6 cellular contexts compared by ENCODE assay signal in genomic region chr5:75095951-75096350, GRCh38. TPM values are rescaled to one million over a fixed set of nuclear protein-coding genes. Genes with fewer than 3 reads are reported as not detected.
DNase-seq lines count a peak whose midpoint lies in the region; ATAC-seq, FAIRE-seq and TF ChIP-seq lines count a peak whose summit lies in the region.
"Not testable (repeated sequence)": the region's sequence is repeated elsewhere in the genome, so short reads cannot be mapped to it uniquely, and the experiment has no call there.

No MANE protein-coding gene starts in this region.

- H3K36me3 ChIP-seq in CD4-positive, CD25-positive, alpha-beta regulatory T cell (ENCODE audit: control insufficient read depth, insufficient read depth, low read length); keratinocyte (ENCODE audit: control insufficient read depth in 2 of 2, extremely low read depth in 1 of 2, insufficient read depth in 2 of 2, low read length in 2 of 2): not testable (repeated sequence)

- not testable (repeated sequence) for H3K79me2 ChIP-seq in keratinocyte (ENCODE audit: control insufficient read depth, insufficient read depth, low read length)

- H3K4me3 ChIP-seq in CD4-positive, CD25-positive, alpha-beta regulatory T cell (ENCODE audit: low read depth, low read length) = peak overlapping the region; percentile 56
- not testable (repeated sequence) for H3K4me3 ChIP-seq in keratinocyte (ENCODE audit: control insufficient read depth in 2 of 3, extremely low read depth in 1 of 3, insufficient read depth in 2 of 3, low read depth in 1 of 3, low read length in 3 of 3)

- not testable (repeated sequence) for H3K27me3 Mint-ChIP-seq in CD4-positive, CD25-positive, alpha-beta regulatory T cell; activated T-cell treated with anti-CD3 and anti-CD28 coated beads, Interleukin-2, amount 50 U/mL, for 24 hours; MCF 10A (ENCODE audit: insufficient read depth, unreplicated experiment)

- not testable (repeated sequence) for H3K27me3 ChIP-seq in CD4-positive, CD25-positive, alpha-beta regulatory T cell (ENCODE audit: control insufficient read depth, insufficient read depth, low read length); keratinocyte (ENCODE audit: control insufficient read depth, extremely low read depth, insufficient read depth, low read length)

- ATAC-seq in CD4-positive, CD25-positive, alpha-beta regulatory T cell (ENCODE audit: low read depth in 2 of 2) = not testable (repeated sequence)

- BruUV-seq in MCF 10A (replicated peaks; lab: Mats Ljungman, UMichigan) = TSS peak; percentile 63

- H3K4me2 ChIP-seq in keratinocyte (ENCODE audit: control insufficient read depth, extremely low read depth, insufficient read depth, low read depth, low read length) = peak overlapping the region; percentile 28

- dilution Hi-C loops in keratinocyte (cut with MboI; ENCODE audit: extremely low pct_ligation_motif_present, low sequenced_read_pairs) = not testable (repeated sequence)

- TF ChIP-seq CTCF in MCF 10A (IDR thresholded peaks at IDR 0.05; ENCODE audit: unreplicated experiment); keratinocyte (optimal IDR thresholded peaks at IDR 0.05 in 1 of 3, IDR thresholded peaks at IDR 0.05 in 1 of 3, conservative IDR thresholded peaks at IDR 0.05 in 1 of 3; ENCODE audit: extremely low read depth in 1 of 3, insufficient read depth in 2 of 3, low read length in 3 of 3): not testable (repeated sequence)

- peak in 1 of 3 donors; percentile 36 for DNase-seq in CD4-positive, CD25-positive, alpha-beta regulatory T cell
- DNase-seq in GM04504 (ENCODE audit: low read depth) (peak; percentile 6), NCI-H226 (peak; percentile 18)
- not testable (repeated sequence) for DNase-seq in activated T-cell treated with anti-CD3 and anti-CD28 coated beads, Interleukin-2, amount 50 U/mL, for 24 hours; MCF 10A (ENCODE audit: unreplicated experiment); keratinocyte (ENCODE audit: low read depth, low spot score)

- not testable (repeated sequence) for H3K9me3 Mint-ChIP-seq in CD4-positive, CD25-positive, alpha-beta regulatory T cell; activated T-cell treated with anti-CD3 and anti-CD28 coated beads, Interleukin-2, amount 50 U/mL, for 24 hours; MCF 10A (ENCODE audit: unreplicated experiment)

- not testable (repeated sequence) for H4K20me1 ChIP-seq in keratinocyte (ENCODE audit: control insufficient read depth, extremely low read depth, insufficient read depth, low read length)

- H3K4me1 ChIP-seq in CD4-positive, CD25-positive, alpha-beta regulatory T cell (ENCODE audit: control insufficient read depth, insufficient read depth, low read length, poor library complexity, severe bottlenecking) = not testable (repeated sequence)
- peaks cover 23% of the 10 kb centered on the region for H3K4me1 ChIP-seq in keratinocyte (ENCODE audit: control insufficient read depth, extremely low read depth, insufficient read depth, low read length)

- peak overlapping the region in 2 of 4 donors; percentile 3 to 11 for H3K4me3 Mint-ChIP-seq in CD4-positive, CD25-positive, alpha-beta regulatory T cell
- not testable (repeated sequence) for H3K4me3 Mint-ChIP-seq in activated T-cell treated with anti-CD3 and anti-CD28 coated beads, Interleukin-2, amount 50 U/mL, for 24 hours; MCF 10A (ENCODE audit: unreplicated experiment)

- H3K36me3 Mint-ChIP-seq in CD4-positive, CD25-positive, alpha-beta regulatory T cell; activated T-cell treated with anti-CD3 and anti-CD28 coated beads, Interleukin-2, amount 50 U/mL, for 24 hours (ENCODE audit: low read depth); MCF 10A (ENCODE audit: insufficient read depth, unreplicated experiment): not testable (repeated sequence)

- not testable (repeated sequence) for H3K9me3 ChIP-seq in CD4-positive, CD25-positive, alpha-beta regulatory T cell (ENCODE audit: control insufficient read depth in 2 of 2, low read length in 2 of 2); keratinocyte (ENCODE audit: control insufficient read depth, low read depth, low read length)

- H3K4me1 Mint-ChIP-seq in CD4-positive, CD25-positive, alpha-beta regulatory T cell = peaks cover 12 to 46% (median 22%) of the 10 kb centered on the region in 4 donors
- peaks cover 19% of the 10 kb centered on the region for H3K4me1 Mint-ChIP-seq in activated T-cell treated with anti-CD3 and anti-CD28 coated beads, Interleukin-2, amount 50 U/mL, for 24 hours (ENCODE audit: low read depth)
- H3K4me1 Mint-ChIP-seq in MCF 10A (ENCODE audit: insufficient read depth, unreplicated experiment) = peaks cover 21% of the 10 kb centered on the region

- H3K27ac ChIP-seq in CD4-positive, CD25-positive, alpha-beta regulatory T cell (ENCODE audit: insufficient read depth, low read length, poor library complexity, severe bottlenecking) = not testable (repeated sequence)
- peak overlapping the region; percentile 60 for H3K27ac ChIP-seq in keratinocyte (ENCODE audit: control insufficient read depth, insufficient read depth, low read length)

- H2AFZ ChIP-seq in keratinocyte (ENCODE audit: control insufficient read depth, low read length) = not testable (repeated sequence)

- H3K9me1 ChIP-seq in keratinocyte (ENCODE audit: control insufficient read depth, extremely low read depth, insufficient read depth, low read length) = not testable (repeated sequence)

- peak overlapping the region; percentile 7 to 79 (median 9) for H3K27ac Mint-ChIP-seq in CD4-positive, CD25-positive, alpha-beta regulatory T cell
- H3K27ac Mint-ChIP-seq in activated T-cell treated with anti-CD3 and anti-CD28 coated beads, Interleukin-2, amount 50 U/mL, for 24 hours = peak overlapping the region; percentile 65
- H3K27ac Mint-ChIP-seq in MCF 10A (ENCODE audit: low read depth, unreplicated experiment) = peak overlapping the region; percentile 43

- not testable (repeated sequence) for H3K9ac ChIP-seq in keratinocyte (ENCODE audit: control insufficient read depth, extremely low read depth, insufficient read depth, low read length)

- not testable (repeated sequence) for FAIRE-seq in keratinocyte (lab: Jason Lieb, UNC)

- intact Hi-C loops in MCF 10A (cut with micrococcal nuclease) = not testable (repeated sequence)

- CTCF ChIA-PET in MCF 10A (lab: Yijun Ruan, JAX) = interaction anchor here (0.7 to 1.0 kb wide), 2 partner anchors 37 to 46 kb away, joined by 3 to 4 read pairs; no protein-coding TSS in a partner anchor

- POLR2A ChIA-PET in MCF 10A (lab: Yijun Ruan, JAX) = interaction anchor here (0.5 to 1.6 kb wide), 8 partner anchors 9 to 57 kb away, joined by 3 to 7 read pairs (median 4); partner anchors contain the start of gene GCNT4

RNA-seq across cellular contexts. Expression of gene GCNT4, which starts 43.6 kb away (rescaled TPM):
- total RNA-seq in CD4-positive, CD25-positive, alpha-beta regulatory T cell = 16.6 TPM
- polyA plus RNA-seq in CD4-positive, CD25-positive, alpha-beta regulatory T cell = 10 to 100 TPM in 2 of 4 donors, 1 to 10 TPM in 2; 7.6 to 15.0 (median 10.3) TPM
- 1.4 and 1.8 TPM in 2 replicates for total RNA-seq in MCF 10A (2022)
- 1.1 to 3.5 TPM (median 3.2 TPM) in 3 replicates for polyA plus RNA-seq in keratinocyte
- 3.1 TPM for polyA plus RNA-seq in keratinocyte (2011; ENCODE audit: low read depth)
- polyA plus RNA-seq in keratinocyte (2011; cell fraction: cytosol; rRNA removed) = 1.1 and 2.4 TPM in 2 replicates
- 4.5 and 5.9 TPM in 2 replicates for polyA plus RNA-seq in keratinocyte (2011; cell fraction: nucleus; rRNA removed)
- polyA plus RNA-seq in keratinocyte (2012; ENCODE audit: low replicate concordance) = 1.4 and 7.2 TPM in 2 replicates
- polyA minus RNA-seq in keratinocyte = 0.52 to 5.2 TPM (median 4.4 TPM) in 3 replicates
- 1.3 TPM for polyA minus RNA-seq in keratinocyte (2011; cell fraction: cytosol; rRNA and poly(A)+ RNA removed)
- polyA minus RNA-seq in keratinocyte (2011; cell fraction: nucleus; rRNA and poly(A)+ RNA removed) = 4.5 and 9.2 TPM in 2 replicates

Comparison
In these comparisons a context has a peak if more than half of its experiments do, and no peak if none do; other contexts are left out.
1. H3K27ac Mint-ChIP-seq: peak in every context shown above with its lines; median percentile 65 in activated T-cell treated with anti-CD3 and anti-CD28 coated beads, Interleukin-2, amount 50 U/mL, for 24 hours; 43 in MCF 10A; 9 in CD4-positive, CD25-positive, alpha-beta regulatory T cell.